Comparison of ENCODE assay signal across 1 cellular context in genomic region chr16:24504467-24505345, GRCh38.
TF ChIP-seq lines count a peak whose summit lies in the region.

No MANE protein-coding gene starts in this region.

TF ChIP-seq in GM12878, 131 proteins besides CTCF, POLR2A, EP300 and RAD21 (continued from another document):
- TF ChIP-seq ZBTB4 (CRISPR knock-in tag; IDR thresholded peaks at IDR 0.05) = no peak
- no peak for TF ChIP-seq MEF2A (IDR thresholded peaks at IDR 0.05; ENCODE audit: insufficient read depth, low read depth, low read length)
- TF ChIP-seq RB1 (IDR thresholded peaks at IDR 0.05; ENCODE audit: borderline replicate concordance) = peak; percentile 83; the same call in 1 of the 2 replicates
- TF ChIP-seq SMC3 (IDR thresholded peaks at IDR 0.05; ENCODE audit: borderline replicate concordance, low read length) = peak; percentile 62; the same call in 1 of the 2 replicates
- TF ChIP-seq PKNOX1 (IDR thresholded peaks at IDR 0.05) = 0 out of 2 replicates have a peak, but pooled peaks have one; percentile 10
- TF ChIP-seq E2F4 (IDR thresholded peaks at IDR 0.05; ENCODE audit: low read depth, low read length) = peak; percentile 34; the same call in 1 of the 2 replicates
- no peak for TF ChIP-seq KAT2A (conservative IDR thresholded peaks at IDR 0.05; ENCODE audit: control insufficient read depth, low read depth, low read length)
- no peak for TF ChIP-seq IKZF1 (conservative IDR thresholded peaks at IDR 0.05)
- TF ChIP-seq NR2C1 (IDR thresholded peaks at IDR 0.05) = no peak
- peak; percentile 61; the same call in 1 of the 2 replicates for TF ChIP-seq YY1 (IDR thresholded peaks at IDR 0.05; ENCODE audit: low read depth, low read length)
- no peak for TF ChIP-seq FOS (IDR thresholded peaks at IDR 0.05; ENCODE audit: borderline replicate concordance, extremely low read depth, insufficient read length)
- TF ChIP-seq ZNF274 (IDR thresholded peaks at IDR 0.05; ENCODE audit: insufficient read depth, insufficient read length) = no peak
